In the genomic region with DNA sequence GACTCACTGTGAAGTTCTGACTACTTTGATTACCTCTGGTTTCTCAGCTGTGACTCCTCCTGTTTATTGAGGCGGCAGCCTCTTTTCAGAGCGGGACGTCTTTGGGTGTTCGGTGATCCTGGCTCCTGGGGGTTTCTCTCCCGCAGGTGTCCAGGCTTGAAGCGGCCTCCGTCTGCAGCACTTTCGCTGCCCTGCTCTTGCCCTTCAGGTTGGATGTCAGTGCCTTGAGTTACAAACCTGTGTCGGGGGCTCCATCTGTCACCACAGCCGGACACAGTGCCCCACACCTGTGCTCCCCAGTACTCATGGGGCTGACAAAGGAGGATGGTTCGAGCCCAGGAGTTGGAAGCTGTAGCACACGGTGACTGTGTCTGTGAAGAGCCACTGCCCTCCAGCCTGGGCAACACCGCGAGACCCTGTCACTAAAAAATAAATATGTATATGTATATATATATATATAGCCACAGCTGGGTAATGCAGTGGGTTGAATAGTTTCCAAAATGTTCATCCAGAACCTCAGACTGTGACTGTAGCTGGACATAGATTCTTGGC, we compare ENCODE assay signal across 14 cellular contexts.
DNase-seq lines count a peak whose midpoint lies in the region; ATAC-seq and TF ChIP-seq lines count a peak whose summit lies in the region.
"Had no signal": no experiment of that assay in that cellular context is flagged by ENCODE, and none has a peak within 500 bp of the region (broad histone marks: within the 10 kb centered on the region; RNA-seq: fewer than 3 reads in every experiment).

No MANE protein-coding gene starts in this region.

- H3K9ac ChIP-seq in ES-I3 (ENCODE audit: low read depth, low read length) = peak overlapping the region; percentile 23; the same call in 1 of the 2 replicates

- TF ChIP-seq CTCF in CD4-positive, alpha-beta T cell (IDR thresholded peaks at IDR 0.05) = no peak
- TF ChIP-seq CTCF in activated B cell treated with CpG ODN at 0.5 μM for 24 hours (IDR thresholded peaks at IDR 0.05) = no peak

- TF ChIP-seq POLR2A in erythroblast (IDR thresholded peaks at IDR 0.05; ENCODE audit: low read length) = no peak

- no peaks in the 10 kb centered on the region for H3K36me3 Mint-ChIP-seq in CD4-positive, alpha-beta T cell (ENCODE audit: low read depth)
- H3K36me3 Mint-ChIP-seq in activated B cell treated with CpG ODN at 0.5 μM for 24 hours (ENCODE audit: low read depth) = no peaks in the 10 kb centered on the region
- peaks cover 2% of the 10 kb centered on the region for H3K36me3 Mint-ChIP-seq in memory B cell

- peaks cover 16% of the 10 kb centered on the region for H3K4me1 Mint-ChIP-seq in CD4-positive, alpha-beta T cell (ENCODE audit: low read depth)
- peaks cover 8% of the 10 kb centered on the region for H3K4me1 Mint-ChIP-seq in activated B cell treated with CpG ODN at 0.5 μM for 24 hours
- H3K4me1 Mint-ChIP-seq in memory B cell = peaks cover 4% of the 10 kb centered on the region

- no peak for DNase-seq in CD4-positive, alpha-beta T cell
- DNase-seq in activated B cell treated with CpG ODN at 0.5 μM for 24 hours (no peak), memory B cell (ENCODE audit: low spot score in 2 of 2) (no peak), SHP77 treated with DMSO at 0.1 percent for 48 hours (lab: John Stamatoyannopoulos, UW) (no peak), erythroblast (lab: John Stamatoyannopoulos, UW) (no peak), NCI-H82 treated with DMSO at 0.1 percent for 48 hours (lab: John Stamatoyannopoulos, UW; ENCODE audit: unreplicated experiment) (no peak), NCI-H345 treated with DMSO at 0.1 percent for 48 hours (lab: John Stamatoyannopoulos, UW; ENCODE audit: unreplicated experiment) (no peak)
- DNase-seq: brain microvascular endothelial cell, foreskin keratinocyte, GDM1, NCI-H1092 treated with DMSO at 0.1 percent for 48 hours, right lobe of liver had no signal

- H3K27me3 ChIP-seq in CD4-positive, alpha-beta T cell (ENCODE audit: control insufficient read depth, insufficient read depth, low read length) = peaks cover 22% of the 10 kb centered on the region
- H3K27me3 ChIP-seq: right lobe of liver had no signal

- H3K4me1 ChIP-seq in ES-I3 (ENCODE audit: insufficient read depth, low read length) = no peaks in the 10 kb centered on the region
- H3K4me1 ChIP-seq: foreskin keratinocyte, right lobe of liver had no signal

- H3K9me3 ChIP-seq in CD4-positive, alpha-beta T cell (ENCODE audit: control insufficient read depth, low read length) = no peaks in the 10 kb centered on the region
- no peaks in the 10 kb centered on the region for H3K9me3 ChIP-seq in ES-I3 (ENCODE audit: control insufficient read depth, insufficient read depth, low read length)
- H3K9me3 ChIP-seq: right lobe of liver had no signal

- ATAC-seq in CD4-positive, alpha-beta T cell (ENCODE audit: poor library complexity) = no peak
- no peak for ATAC-seq in activated B cell treated with CpG ODN at 0.5 μM for 24 hours (ENCODE audit: low read depth)
- ATAC-seq in memory B cell (ENCODE audit: low read depth) = no peak
- ATAC-seq: foreskin keratinocyte, HepG2 had no signal

- intact Hi-C loops in CD4-positive, alpha-beta T cell (cut with DNase I, micrococcal nuclease) = loop anchor here in 1 of 2 experiments (10.0 kb wide), 1 partner anchor 669 kb away; no protein-coding TSS in a partner anchor
- intact Hi-C loops in activated B cell treated with CpG ODN at 0.5 μM for 24 hours (cut with micrococcal nuclease) = loop anchor here (10.0 kb wide), 1 partner anchor 419 kb away; no protein-coding TSS in a partner anchor

- no peaks in the 10 kb centered on the region for H3K9me3 Mint-ChIP-seq in CD4-positive, alpha-beta T cell
- no peaks in the 10 kb centered on the region for H3K9me3 Mint-ChIP-seq in activated B cell treated with CpG ODN at 0.5 μM for 24 hours
- H3K9me3 Mint-ChIP-seq in memory B cell = no peaks in the 10 kb centered on the region

- no peak overlapping the region for H3K27ac ChIP-seq in CD4-positive, alpha-beta T cell (ENCODE audit: low read depth, low read length)
- H3K27ac ChIP-seq: brain microvascular endothelial cell, foreskin keratinocyte, right lobe of liver had no signal

- peak overlapping the region; percentile 93 for H3K4me3 Mint-ChIP-seq in CD4-positive, alpha-beta T cell
- H3K4me3 Mint-ChIP-seq in activated B cell treated with CpG ODN at 0.5 μM for 24 hours (peak overlapping the region; percentile 78), memory B cell (peak overlapping the region; percentile 87)

- no peaks in the 10 kb centered on the region for H3K36me3 ChIP-seq in ES-I3 (ENCODE audit: insufficient read depth, low read length)
- H3K36me3 ChIP-seq: brain microvascular endothelial cell, right lobe of liver had no signal

- peak overlapping the region; percentile 38 for H3K27ac Mint-ChIP-seq in CD4-positive, alpha-beta T cell
- H3K27ac Mint-ChIP-seq in activated B cell treated with CpG ODN at 0.5 μM for 24 hours (no peak overlapping the region), memory B cell (no peak overlapping the region)

- CTCF ChIA-PET in CD4-positive, alpha-beta T cell (lab: Charles Lee) = no interaction called here
- CTCF ChIA-PET in activated B cell treated with CpG ODN at 0.5 μM for 24 hours (lab: Charles Lee) = no interaction called here

- H3K27me3 Mint-ChIP-seq in CD4-positive, alpha-beta T cell = peaks cover 26% of the 10 kb centered on the region
- peaks cover 29% of the 10 kb centered on the region for H3K27me3 Mint-ChIP-seq in activated B cell treated with CpG ODN at 0.5 μM for 24 hours
- H3K27me3 Mint-ChIP-seq in memory B cell = peaks cover 35% of the 10 kb centered on the region

- POLR2A ChIA-PET in CD4-positive, alpha-beta T cell (lab: Charles Lee) = no interaction called here
- POLR2A ChIA-PET in activated B cell treated with CpG ODN at 0.5 μM for 24 hours (lab: Charles Lee) = no interaction called here
